ENCODE assay signal across 8 cellular contexts in the genomic region with DNA sequence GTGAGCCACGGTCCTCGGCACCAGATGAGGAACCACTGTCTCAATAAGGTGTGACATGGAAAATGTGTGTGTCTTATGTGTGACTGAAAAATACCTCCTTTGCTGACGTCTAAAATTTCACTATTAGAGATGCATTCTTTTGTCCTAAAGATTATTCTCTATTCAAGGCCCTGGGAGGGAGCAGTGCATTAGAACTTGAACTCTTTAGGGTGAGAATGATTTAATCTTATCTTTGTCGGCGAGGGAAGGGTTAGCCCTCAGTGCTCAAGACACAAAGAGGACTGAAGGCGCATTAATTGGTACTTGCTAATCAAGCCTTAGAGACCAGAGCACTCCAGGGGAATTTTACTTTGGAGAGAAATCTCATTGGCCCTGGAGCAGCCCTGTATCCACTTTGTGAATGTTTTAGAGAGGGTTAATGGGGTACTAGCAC. TPM values are rescaled to one million over a fixed set of nuclear protein-coding genes. Genes with fewer than 3 reads are reported as not detected.
A peak's percentile ranks its signal among the peaks of the same experiment; 100 is the strongest.
DNase-seq lines count a peak whose midpoint lies in the region; ATAC-seq lines count a peak whose summit lies in the region.

No MANE protein-coding gene starts in this region.

- H3K4me1 Mint-ChIP-seq in T-helper 2 cell treated with Interferon-gamma antibody and Interleukin-4, amounts not matched to agents 5 μg/mL and 100 μg/mL, for 36 hours (ENCODE audit: low read depth) = peaks cover 13% of the 10 kb centered on the region
- H3K4me1 Mint-ChIP-seq in activated naive CD8-positive, alpha-beta T cell treated with anti-CD3 and anti-CD28 coated beads, Interleukin-2, amount 50 U/mL, for 24 hours = peaks cover 14% of the 10 kb centered on the region
- H3K4me1 Mint-ChIP-seq in immature natural killer cell = peaks cover 8 to 16% of the 10 kb centered on the region in 2 donors

- H3K36me3 Mint-ChIP-seq in T-helper 2 cell treated with Interferon-gamma antibody and Interleukin-4, amounts not matched to agents 5 μg/mL and 100 μg/mL, for 36 hours (ENCODE audit: low read depth) = no peaks in the 10 kb centered on the region
- peaks cover 2% of the 10 kb centered on the region for H3K36me3 Mint-ChIP-seq in activated naive CD8-positive, alpha-beta T cell treated with anti-CD3 and anti-CD28 coated beads, Interleukin-2, amount 50 U/mL, for 24 hours (ENCODE audit: low read depth)
- H3K36me3 Mint-ChIP-seq in immature natural killer cell = peaks cover 0 to 13% (median 0%) of the 10 kb centered on the region in 3 donors

- no peaks in the 10 kb centered on the region for H3K9me3 Mint-ChIP-seq in T-helper 2 cell treated with Interferon-gamma antibody and Interleukin-4, amounts not matched to agents 5 μg/mL and 100 μg/mL, for 36 hours
- H3K9me3 Mint-ChIP-seq in activated naive CD8-positive, alpha-beta T cell treated with anti-CD3 and anti-CD28 coated beads, Interleukin-2, amount 50 U/mL, for 24 hours = no peaks in the 10 kb centered on the region
- no peaks in the 10 kb centered on the region for H3K9me3 Mint-ChIP-seq in immature natural killer cell

- peaks cover 24% of the 10 kb centered on the region for H3K27me3 Mint-ChIP-seq in T-helper 2 cell treated with Interferon-gamma antibody and Interleukin-4, amounts not matched to agents 5 μg/mL and 100 μg/mL, for 36 hours (ENCODE audit: low read depth)
- H3K27me3 Mint-ChIP-seq in activated naive CD8-positive, alpha-beta T cell treated with anti-CD3 and anti-CD28 coated beads, Interleukin-2, amount 50 U/mL, for 24 hours = no peaks in the 10 kb centered on the region
- peaks cover 5 to 8% (median 6%) of the 10 kb centered on the region in 3 donors for H3K27me3 Mint-ChIP-seq in immature natural killer cell (ENCODE audit: low read depth in 3 of 3)

- no peak for ATAC-seq in activated naive CD8-positive, alpha-beta T cell treated with anti-CD3 and anti-CD28 coated beads, Interleukin-2, amount 50 U/mL, for 24 hours
- no peak for ATAC-seq in GM19351 (IDR thresholded peaks at IDR 0.05; ENCODE audit: unreplicated experiment)

- H3K4me3 Mint-ChIP-seq in T-helper 2 cell treated with Interferon-gamma antibody and Interleukin-4, amounts not matched to agents 5 μg/mL and 100 μg/mL, for 36 hours = peak overlapping the region; percentile 67
- peak overlapping the region; percentile 64 for H3K4me3 Mint-ChIP-seq in activated naive CD8-positive, alpha-beta T cell treated with anti-CD3 and anti-CD28 coated beads, Interleukin-2, amount 50 U/mL, for 24 hours
- H3K4me3 Mint-ChIP-seq in immature natural killer cell = peak overlapping the region; percentile 63 to 75 (median 67)

- no peak for DNase-seq in T-helper 2 cell treated with Interferon-gamma antibody and Interleukin-4, amounts not matched to agents 5 μg/mL and 100 μg/mL, for 36 hours (ENCODE audit: low spot score)
- DNase-seq in T-helper 2 cell (no peak), immature natural killer cell (no peak), superior temporal gyrus (ENCODE audit: extremely low spot score) (peak; percentile 34), GF-D8 (lab: John Stamatoyannopoulos, UW) (no peak), epidermal melanocyte (ENCODE audit: insufficient read length, low spot score) (no peak)
- no peak for DNase-seq in activated naive CD8-positive, alpha-beta T cell treated with anti-CD3 and anti-CD28 coated beads, Interleukin-2, amount 50 U/mL, for 24 hours

- H3K27ac Mint-ChIP-seq in T-helper 2 cell treated with Interferon-gamma antibody and Interleukin-4, amounts not matched to agents 5 μg/mL and 100 μg/mL, for 36 hours = peak overlapping the region; percentile 68
- H3K27ac Mint-ChIP-seq in activated naive CD8-positive, alpha-beta T cell treated with anti-CD3 and anti-CD28 coated beads, Interleukin-2, amount 50 U/mL, for 24 hours = no peak overlapping the region
- H3K27ac Mint-ChIP-seq in immature natural killer cell = peak overlapping the region in 1 of 6 donors; percentile 11

RNA-seq across cellular contexts. Expression of a gene that starts 29.8 kb away (rescaled TPM):
- polyA plus RNA-seq in immature natural killer cell = not detected
